ENCODE assay signal across 13 cellular contexts in the genomic region with DNA sequence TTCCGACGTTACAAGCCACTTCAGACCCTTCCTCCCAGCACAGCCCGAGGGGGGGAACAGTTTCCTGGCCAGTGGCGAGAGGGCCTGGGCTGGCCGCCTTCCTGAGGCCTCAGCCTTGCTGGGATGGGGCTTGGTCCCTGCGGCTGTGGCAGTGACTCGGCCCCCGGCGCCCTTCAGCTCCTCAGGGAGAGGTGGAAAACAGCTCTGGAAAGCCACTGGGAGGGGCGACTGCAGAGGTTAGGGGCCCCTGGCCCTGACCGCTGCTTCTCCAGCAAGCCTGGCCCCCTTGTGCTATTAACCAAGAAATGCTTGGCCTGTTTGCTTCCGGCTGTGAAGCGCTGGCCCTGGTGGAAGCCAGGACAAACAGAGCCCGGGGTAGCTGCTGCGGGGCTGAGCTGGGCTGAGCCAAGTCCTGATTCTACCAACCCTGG. TPM values are rescaled to one million over a fixed set of nuclear protein-coding genes. Genes with fewer than 3 reads are reported as not detected.
A peak's percentile ranks its signal among the peaks of the same experiment; 100 is the strongest.
DNase-seq lines count a peak whose midpoint lies in the region; ATAC-seq, FAIRE-seq and TF ChIP-seq lines count a peak whose summit lies in the region.
"Had no signal": no experiment of that assay in that cellular context is flagged by ENCODE, and none has a peak within 500 bp of the region (broad histone marks: within the 10 kb centered on the region; RNA-seq: fewer than 3 reads in every experiment).

No MANE protein-coding gene starts in this region.

- no peaks in the 10 kb centered on the region for H3K36me3 Mint-ChIP-seq in WTC11

- peak overlapping the region; percentile 70 for H2BK15ac ChIP-seq in neuronal stem cell (ENCODE audit: low read length)

- H4K91ac ChIP-seq in neuronal stem cell (ENCODE audit: low read depth, low read length, poor library complexity), result no peak overlapping the region

- peak overlapping the region; percentile 30 for H2BK12ac ChIP-seq in neuronal stem cell (ENCODE audit: low read length)

- H3K14ac ChIP-seq in neuronal stem cell (ENCODE audit: low read length), result no peak overlapping the region

- no peak overlapping the region for H2BK120ac ChIP-seq in neuronal stem cell (ENCODE audit: low read depth, low read length)

- H3K9me3 ChIP-seq in neuronal stem cell (replicated peaks in 1 of 2; ENCODE audit: control insufficient read depth in 2 of 2, insufficient read depth in 1 of 2, low read depth in 1 of 2, low read length in 2 of 2) (peaks cover 2% of the 10 kb centered on the region in 2 donors), small intestine (ENCODE audit: control insufficient read depth, low read depth) (no peaks in the 10 kb centered on the region)

- intact Hi-C loops in left ventricle myocardium superior (cut with micrococcal nuclease), result no loop called here

- WGBS in neuronal stem cell (ENCODE audit: extremely low coverage in 2 of 2, insufficient read length in 2 of 2, insufficient replicate concordance in 1 of 2), 2 donors, result no CpG with 5 or more reads among the region's 15 CpGs
- WGBS in small intestine, 3 donors, result 57 to 79% (median 73%) methylated on average over 15 of the region's 15 CpGs

- no peak overlapping the region for H2AK5ac ChIP-seq in neuronal stem cell (ENCODE audit: low read depth, low read length)

- no peak for FAIRE-seq in small intestine (lab: Jason Lieb, UNC)
- FAIRE-seq: endothelial cell of umbilical vein had no signal

- H3K4me3 ChIP-seq in neuronal stem cell (ENCODE audit: low read length in 2 of 2) (no peak overlapping the region), small intestine (ENCODE audit: low read depth in 1 of 2, low read length in 2 of 2) (no peak overlapping the region)

- H3K4me1 ChIP-seq in neuronal stem cell (ENCODE audit: control insufficient read depth in 2 of 2, insufficient read depth in 1 of 2, low read depth in 1 of 2, low read length in 2 of 2) (peaks cover 6 to 25% of the 10 kb centered on the region in 2 donors), small intestine (ENCODE audit: control insufficient read depth in 2 of 2, insufficient read depth in 1 of 2, low read depth in 1 of 2, low read length in 1 of 2) (no peaks in the 10 kb centered on the region)

- H4K8ac ChIP-seq in neuronal stem cell (ENCODE audit: low read depth, low read length), result no peak overlapping the region

- H3K36me3 ChIP-seq in neuronal stem cell (replicated peaks in 1 of 2; ENCODE audit: control insufficient read depth in 2 of 2, insufficient read depth in 2 of 2, low read length in 2 of 2), result no peaks in the 10 kb centered on the region
- H3K36me3 ChIP-seq in small intestine (ENCODE audit: control insufficient read depth in 2 of 2, insufficient read depth in 2 of 2, low read length in 2 of 2), result no peaks in the 10 kb centered on the region

- peaks cover 2% of the 10 kb centered on the region for H3K79me1 ChIP-seq in neuronal stem cell (ENCODE audit: low read depth, low read length)

- H3K4me2 ChIP-seq in neuronal stem cell (ENCODE audit: insufficient read depth, low read length, poor library complexity, severe bottlenecking), result no peak overlapping the region

- H3K9ac ChIP-seq in neuronal stem cell (ENCODE audit: low read depth, low read length, poor library complexity), result no peak overlapping the region

- H3K27me3 Mint-ChIP-seq in WTC11 (ENCODE audit: low read depth), result no peaks in the 10 kb centered on the region; the same call in 1 of the 2 replicates

- no peak for TF ChIP-seq CTCF in WTC11 (IDR thresholded peaks at IDR 0.05)

- H3K9me3 Mint-ChIP-seq in WTC11, result no peaks in the 10 kb centered on the region
- H3K9me3 Mint-ChIP-seq: activated T-helper 2 cell treated with anti-CD3 and anti-CD28 coated beads, Interferon-gamma antibody, Interleukin-2, Interleukin-4, amounts not matched to agents 10 μg/mL and 5 μg/mL and 100 μg/mL, durations not matched to agents 14 hours and 24 hours and 36 hours had no signal

- DNase-seq in ELF-1 (ENCODE audit: low read depth, low spot score) (peak; percentile 84), WTC11 (ENCODE audit: low spot score) (peak; percentile 38), left ventricle myocardium superior (peak; percentile 34), neuronal stem cell (ENCODE audit: low spot score) (no peak), DMS114 treated with DMSO at 0.1 percent for 48 hours (lab: John Stamatoyannopoulos, UW; ENCODE audit: unreplicated experiment) (no peak), kidney glomerular epithelial cell (lab: John Stamatoyannopoulos, UW) (no peak), small intestine (no peak)
- DNase-seq: activated CD4-positive, alpha-beta T cell treated with anti-CD3 and anti-CD28 coated beads, Interleukin-2, amount 50 U/mL, for 1 hour; SHP77 treated with DMSO at 0.1 percent for 48 hours; T1000 had no signal

- POLR2A ChIA-PET in WTC11 (lab: Charles Lee), result no interaction called here

- no peak overlapping the region for H3K27ac Mint-ChIP-seq in WTC11
- H3K27ac Mint-ChIP-seq: activated T-helper 2 cell treated with anti-CD3 and anti-CD28 coated beads, Interferon-gamma antibody, Interleukin-2, Interleukin-4, amounts not matched to agents 10 μg/mL and 5 μg/mL and 100 μg/mL, durations not matched to agents 14 hours and 24 hours and 36 hours had no signal

- no peak overlapping the region for H3K27ac ChIP-seq in neuronal stem cell (replicated peaks; ENCODE audit: low read length)
- peak overlapping the region in 1 of 2 donors; percentile 8 for H3K27ac ChIP-seq in small intestine (ENCODE audit: low read depth in 1 of 2, low read length in 1 of 2)

- H3K4me1 Mint-ChIP-seq in WTC11, result 0 out of 2 replicates have a peak, but pooled peaks cover 6% of the 10 kb centered on the region

- no peak overlapping the region for H3K23ac ChIP-seq in neuronal stem cell (ENCODE audit: low read depth, low read length, poor library complexity)

- H2BK5ac ChIP-seq in neuronal stem cell (ENCODE audit: low read length), result peak overlapping the region; percentile 72

- H2AFZ ChIP-seq in neuronal stem cell (ENCODE audit: low read length), result peak overlapping the region; percentile 88

- ATAC-seq in WTC11 (peak; percentile 71), left ventricle myocardium superior (no peak), GM19328 (IDR thresholded peaks at IDR 0.05; ENCODE audit: unreplicated experiment) (no peak)

- H3K4ac ChIP-seq in neuronal stem cell (ENCODE audit: low read length), result no peak overlapping the region

- CTCF ChIA-PET in WTC11 (lab: Charles Lee), result interaction anchor here (0.8 to 1.7 kb wide), 4 partner anchors 12 to 194 kb away, joined by 3 to 9 read pairs (median 3); no protein-coding TSS in a partner anchor

- H3K18ac ChIP-seq in neuronal stem cell (ENCODE audit: low read length), result peak overlapping the region; percentile 80

- H3K27me3 ChIP-seq in neuronal stem cell (ENCODE audit: control insufficient read depth in 3 of 3, insufficient read depth in 3 of 3, low read depth in 1 of 3, low read length in 3 of 3), result no peaks in the 10 kb centered on the region
- H3K27me3 ChIP-seq in small intestine (ENCODE audit: control insufficient read depth in 2 of 2, insufficient read depth in 2 of 2, low read length in 2 of 2), result no peaks in the 10 kb centered on the region

- H3K4me3 Mint-ChIP-seq in WTC11, result no peak overlapping the region

TF ChIP-seq in WTC11, 78 proteins besides CTCF, POLR2A, EP300 and RAD21 (continues in another document):
- no peak for TF ChIP-seq NFE2L1 (CRISPR knock-in tag; IDR thresholded peaks at IDR 0.05)
- TF ChIP-seq, protein P1, sequence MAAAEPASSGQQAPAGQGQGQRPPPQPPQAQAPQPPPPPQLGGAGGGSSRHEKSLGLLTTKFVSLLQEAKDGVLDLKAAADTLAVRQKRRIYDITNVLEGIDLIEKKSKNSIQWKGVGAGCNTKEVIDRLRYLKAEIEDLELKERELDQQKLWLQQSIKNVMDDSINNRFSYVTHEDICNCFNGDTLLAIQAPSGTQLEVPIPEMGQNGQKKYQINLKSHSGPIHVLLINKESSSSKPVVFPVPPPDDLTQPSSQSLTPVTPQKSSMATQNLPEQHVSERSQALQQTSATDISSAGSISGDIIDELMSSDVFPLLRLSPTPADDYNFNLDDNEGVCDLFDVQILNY (CRISPR knock-in tag; IDR thresholded peaks at IDR 0.05), result no peak
- TF ChIP-seq SOX15 (CRISPR knock-in tag; IDR thresholded peaks at IDR 0.05), result no peak
- no peak for TF ChIP-seq MXD4 (CRISPR knock-in tag; IDR thresholded peaks at IDR 0.05; ENCODE audit: borderline replicate concordance)
- TF ChIP-seq, protein P2, sequence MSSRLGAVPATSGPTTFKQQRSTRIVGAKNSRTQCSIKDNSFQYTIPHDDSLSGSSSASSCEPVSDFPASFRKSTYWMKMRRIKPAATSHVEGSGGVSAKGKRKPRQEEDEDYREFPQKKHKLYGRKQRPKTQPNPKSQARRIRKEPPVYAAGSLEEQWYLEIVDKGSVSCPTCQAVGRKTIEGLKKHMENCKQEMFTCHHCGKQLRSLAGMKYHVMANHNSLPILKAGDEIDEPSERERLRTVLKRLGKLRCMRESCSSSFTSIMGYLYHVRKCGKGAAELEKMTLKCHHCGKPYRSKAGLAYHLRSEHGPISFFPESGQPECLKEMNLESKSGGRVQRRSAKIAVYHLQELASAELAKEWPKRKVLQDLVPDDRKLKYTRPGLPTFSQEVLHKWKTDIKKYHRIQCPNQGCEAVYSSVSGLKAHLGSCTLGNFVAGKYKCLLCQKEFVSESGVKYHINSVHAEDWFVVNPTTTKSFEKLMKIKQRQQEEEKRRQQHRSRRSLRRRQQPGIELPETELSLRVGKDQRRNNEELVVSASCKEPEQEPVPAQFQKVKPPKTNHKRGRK (CRISPR knock-in tag; IDR thresholded peaks at IDR 0.05; ENCODE audit: borderline replicate concordance), result no peak
- TF ChIP-seq ZNF232 (CRISPR knock-in tag; IDR thresholded peaks at IDR 0.05), result no peak

RNA-seq across cellular contexts. Expression of a gene that starts 38.8 kb away (rescaled TPM):
- total RNA-seq in WTC11 (2021) (0.27 to 0.50 TPM (median 0.37 TPM) in 3 replicates), left ventricle myocardium superior (0.37 TPM)
- 0.03 TPM for polyA plus RNA-seq in neuronal stem cell (2013, experiment 1 of 2)
- polyA plus RNA-seq in neuronal stem cell (2013, experiment 2 of 2), result 0.04 TPM
- polyA plus RNA-seq in small intestine, result under 1 TPM in 2 of 3 donors, not detected in 1; 0.22 to 0.27 TPM

Comparison
In these comparisons a context has a peak if more than half of its experiments do, and no peak if none do; other contexts are left out.
1. DNase-seq: peak in ELF-1 (single experiment), WTC11 (single experiment) and left ventricle myocardium superior (single experiment); none in neuronal stem cell (single experiment), DMS114 treated with DMSO at 0.1 percent for 48 hours (single experiment), kidney glomerular epithelial cell (single experiment) and small intestine (single experiment).